1 cellular context compared by ENCODE assay signal in genomic region chr17:42517516-42517915, GRCh38.
A peak's percentile ranks its signal among the peaks of the same experiment; 100 is the strongest.
TF ChIP-seq lines count a peak whose summit lies in the region.

No MANE protein-coding gene starts in this region.

TF ChIP-seq in HepG2, 621 proteins besides CTCF, POLR2A, EP300 and RAD21 (continued from another document and continues in another):
- TF ChIP-seq CHD4 (IDR thresholded peaks at IDR 0.05; ENCODE audit: borderline replicate concordance, low read length) (no peak), TOPORS (CRISPR knock-in tag; IDR thresholded peaks at IDR 0.05) (no peak), ZNF572 (CRISPR knock-in tag; IDR thresholded peaks at IDR 0.05) (no peak), ZNF780A (CRISPR knock-in tag; IDR thresholded peaks at IDR 0.05) (no peak), ZBTB10 (CRISPR knock-in tag; IDR thresholded peaks at IDR 0.05; ENCODE audit: borderline replicate concordance) (no peak), NR3C1 (CRISPR knock-in tag; IDR thresholded peaks at IDR 0.05) (no peak), ZFP36 (IDR thresholded peaks at IDR 0.05; ENCODE audit: borderline replicate concordance, low read depth, low read length, partially characterized antibody) (no peak), ZIK1 (CRISPR knock-in tag; IDR thresholded peaks at IDR 0.05; ENCODE audit: borderline replicate concordance, low read depth) (no peak), SMYD3 (CRISPR knock-in tag; IDR thresholded peaks at IDR 0.05) (no peak), ZNF274 (CRISPR knock-in tag; IDR thresholded peaks at IDR 0.05) (no peak), ETV6 (CRISPR knock-in tag; conservative IDR thresholded peaks at IDR 0.05) (no peak), ZNF121 (CRISPR knock-in tag; IDR thresholded peaks at IDR 0.05) (no peak), TGIF2 (CRISPR knock-in tag; IDR thresholded peaks at IDR 0.05) (0 out of 2 replicates have a peak, but pooled peaks have one; percentile 46), CEBPG (CRISPR knock-in tag; IDR thresholded peaks at IDR 0.05) (no peak; the same call in 1 of the 2 replicates), BCL6 (CRISPR knock-in tag; IDR thresholded peaks at IDR 0.05) (no peak), IRF1 (CRISPR knock-in tag; IDR thresholded peaks at IDR 0.05; ENCODE audit: low read depth) (no peak), ARNT2 (CRISPR knock-in tag; IDR thresholded peaks at IDR 0.05; ENCODE audit: low read depth) (no peak), NONO (IDR thresholded peaks at IDR 0.05) (no peak), NONO (CRISPR knock-in tag; conservative IDR thresholded peaks at IDR 0.05) (no peak), JDP2 (CRISPR knock-in tag; IDR thresholded peaks at IDR 0.05; ENCODE audit: borderline replicate concordance) (no peak), ZNF878 (CRISPR knock-in tag; IDR thresholded peaks at IDR 0.05) (no peak), NFYC (CRISPR knock-in tag; IDR thresholded peaks at IDR 0.05) (peak; percentile 26; the same call in 1 of the 2 replicates), TBL1XR1 (IDR thresholded peaks at IDR 0.05; ENCODE audit: borderline replicate concordance, low read length, partially characterized antibody) (no peak), IRX3 (CRISPR knock-in tag; IDR thresholded peaks at IDR 0.05; ENCODE audit: borderline replicate concordance, low read depth) (no peak), ZNF44 (CRISPR knock-in tag; IDR thresholded peaks at IDR 0.05) (no peak), ZNF788 (CRISPR knock-in tag; IDR thresholded peaks at IDR 0.05; ENCODE audit: borderline replicate concordance) (no peak), ZNF564 (CRISPR knock-in tag; IDR thresholded peaks at IDR 0.05) (no peak), ONECUT2 (CRISPR knock-in tag; IDR thresholded peaks at IDR 0.05) (no peak), TAF15 (IDR thresholded peaks at IDR 0.05; ENCODE audit: low read depth, low read length, poor library complexity, severe bottlenecking) (no peak), SP1 (IDR thresholded peaks at IDR 0.05) (no peak), SP1 (CRISPR knock-in tag; IDR thresholded peaks at IDR 0.05) (peak; percentile 69; the same call in 1 of the 2 replicates), FLYWCH1 (CRISPR knock-in tag; IDR thresholded peaks at IDR 0.05) (no peak), THRA (CRISPR knock-in tag; IDR thresholded peaks at IDR 0.05; ENCODE audit: borderline replicate concordance) (peak; percentile 50), ZNF614 (CRISPR knock-in tag; IDR thresholded peaks at IDR 0.05; ENCODE audit: borderline replicate concordance) (peak; percentile 57; the same call in 1 of the 2 replicates), MXD3 (CRISPR knock-in tag; IDR thresholded peaks at IDR 0.05) (peak; percentile 32; the same call in 1 of the 2 replicates), MTA3 (CRISPR knock-in tag; IDR thresholded peaks at IDR 0.05) (no peak), ZFP37 (CRISPR knock-in tag; IDR thresholded peaks at IDR 0.05; ENCODE audit: borderline replicate concordance) (peak; percentile 81; the same call in 1 of the 2 replicates), CREB1 (IDR thresholded peaks at IDR 0.05) (no peak), CREB1 (CRISPR knock-in tag; IDR thresholded peaks at IDR 0.05) (no peak), ZNF7 (CRISPR knock-in tag; IDR thresholded peaks at IDR 0.05) (no peak), ZNF800 (CRISPR knock-in tag; IDR thresholded peaks at IDR 0.05) (no peak), MAF1 (CRISPR knock-in tag; IDR thresholded peaks at IDR 0.05; ENCODE audit: borderline replicate concordance) (no peak), HOMEZ (CRISPR knock-in tag; IDR thresholded peaks at IDR 0.05; ENCODE audit: low read depth) (0 out of 2 replicates have a peak, but pooled peaks have one; percentile 35), PATZ1 (CRISPR knock-in tag; IDR thresholded peaks at IDR 0.05) (peak; percentile 91), ZNF704 (CRISPR knock-in tag; IDR thresholded peaks at IDR 0.05; ENCODE audit: borderline replicate concordance) (no peak), HNRNPL (IDR thresholded peaks at IDR 0.05; ENCODE audit: low read depth, low read length) (no peak), NPAS2 (CRISPR knock-in tag; IDR thresholded peaks at IDR 0.05; ENCODE audit: borderline replicate concordance) (no peak), KDM5A (IDR thresholded peaks at IDR 0.05; ENCODE audit: borderline replicate concordance, low read length) (no peak), ZSCAN20 (CRISPR knock-in tag; IDR thresholded peaks at IDR 0.05; ENCODE audit: borderline replicate concordance) (no peak), ZNF329 (CRISPR knock-in tag; IDR thresholded peaks at IDR 0.05; ENCODE audit: low read depth) (no peak), E2F5 (CRISPR knock-in tag; conservative IDR thresholded peaks at IDR 0.05) (no peak), CREBL2 (CRISPR knock-in tag; IDR thresholded peaks at IDR 0.05; ENCODE audit: borderline replicate concordance) (no peak), UBTF (CRISPR knock-in tag; IDR thresholded peaks at IDR 0.05) (no peak)
